21 cellular contexts compared by ENCODE assay signal in genomic region chr9:132066057-132066456, GRCh38. TPM values are rescaled to one million over a fixed set of nuclear protein-coding genes. Genes with fewer than 3 reads are reported as not detected.
DNase-seq lines count a peak whose midpoint lies in the region; ATAC-seq and TF ChIP-seq lines count a peak whose summit lies in the region.
"Had no signal": no experiment of that assay in that cellular context is flagged by ENCODE, and none has a peak within 500 bp of the region (broad histone marks: within the 10 kb centered on the region; RNA-seq: fewer than 3 reads in every experiment).

No MANE protein-coding gene starts in this region.

- no peak overlapping the region for H3K4me3 Mint-ChIP-seq in WTC11
- H3K4me3 Mint-ChIP-seq: CD4-positive, CD25-positive, alpha-beta regulatory T cell; CD8-positive, alpha-beta memory T cell; H9; IgD-negative memory B cell had no signal

- H3K9me3 Mint-ChIP-seq in WTC11 = no peaks in the 10 kb centered on the region
- H3K9me3 Mint-ChIP-seq: CD4-positive, CD25-positive, alpha-beta regulatory T cell; CD8-positive, alpha-beta memory T cell; H9; IgD-negative memory B cell had no signal

- H3K4me1 ChIP-seq in esophagus squamous epithelium (no peaks in the 10 kb centered on the region), upper lobe of left lung (peaks cover 0 to 9% (median 0%) of the 10 kb centered on the region in 4 donors)

- peaks cover 15% of the 10 kb centered on the region for H3K4me1 Mint-ChIP-seq in WTC11

- no peaks in the 10 kb centered on the region; the same call in 1 of the 2 replicates for H3K36me3 Mint-ChIP-seq in WTC11
- H3K36me3 Mint-ChIP-seq: IgD-negative memory B cell had no signal

- H3K4me3 ChIP-seq in esophagus squamous epithelium (no peak overlapping the region), upper lobe of left lung (no peak overlapping the region)

- H3K27ac Mint-ChIP-seq in WTC11 = peak overlapping the region; percentile 6; the same call in 1 of the 2 replicates
- H3K27ac Mint-ChIP-seq: IgD-negative memory B cell had no signal

- no peak overlapping the region for H3K27ac ChIP-seq in esophagus squamous epithelium
- no peak overlapping the region for H3K27ac ChIP-seq in upper lobe of left lung

- TF ChIP-seq POLR2A in esophagus squamous epithelium (IDR thresholded peaks at IDR 0.05) (no peak), upper lobe of left lung (IDR thresholded peaks at IDR 0.05) (no peak)

- H3K27me3 ChIP-seq in esophagus squamous epithelium (no peaks in the 10 kb centered on the region), upper lobe of left lung (no peaks in the 10 kb centered on the region)
- H3K27me3 ChIP-seq: BE2C had no signal

- POLR2A ChIA-PET in WTC11 (lab: Charles Lee) = no interaction called here

- 91 to 100% methylated on average over 2 to 3 of the region's 11 CpGs for WGBS in esophagus squamous epithelium, 2 donors
- 95 to 97% methylated on average over 10 of the region's 11 CpGs for WGBS in upper lobe of left lung, 2 donors

- DNase-seq in left ventricle myocardium superior (no peak), cardiac septum (ENCODE audit: low spot score) (no peak), WTC11 (ENCODE audit: low spot score) (no peak), islet precursor cell (peak; percentile 50), NCI-H446 treated with DMSO at 0.1 percent for 48 hours (lab: John Stamatoyannopoulos, UW) (no peak), esophagus squamous epithelium (lab: John Stamatoyannopoulos, UW) (no peak), upper lobe of left lung (no peak)
- DNase-seq: ACHN; BE2C; C1 segment of cervical spinal cord; CD4-positive, CD25-positive, alpha-beta regulatory T cell; CD8-positive, alpha-beta memory T cell; COR-L47; DMS 273 treated with DMSO at 0.1 percent for 48 hours; DMS53; DND-41; EL; GOT3; H9 had no signal

- TF ChIP-seq CTCF in WTC11 (IDR thresholded peaks at IDR 0.05) = no peak
- TF ChIP-seq CTCF in esophagus squamous epithelium (IDR thresholded peaks at IDR 0.05) = no peak
- TF ChIP-seq CTCF in upper lobe of left lung (IDR thresholded peaks at IDR 0.05) = no peak

- H3K9me3 ChIP-seq in esophagus squamous epithelium (no peaks in the 10 kb centered on the region), upper lobe of left lung (no peaks in the 10 kb centered on the region)
- H3K9me3 ChIP-seq: BE2C had no signal

- TF ChIP-seq EP300 in upper lobe of left lung (IDR thresholded peaks at IDR 0.05) = no peak

- CTCF ChIA-PET in WTC11 (lab: Charles Lee) = interaction anchor here (0.6 kb wide), 1 partner anchor 104 kb away, joined by 3 read pairs; no protein-coding TSS in a partner anchor

- peaks cover 0 to 73% (median 0%) of the 10 kb centered on the region in 3 donors for H3K36me3 ChIP-seq in esophagus squamous epithelium
- peaks cover 0 to 27% (median 13%) of the 10 kb centered on the region in 4 donors for H3K36me3 ChIP-seq in upper lobe of left lung

- ATAC-seq in left ventricle myocardium superior = peak; percentile 43
- ATAC-seq in WTC11 = no peak
- no peak for ATAC-seq in upper lobe of left lung (ENCODE audit: low FRiP score in 2 of 2)
- ATAC-seq: HepG2 had no signal

- intact Hi-C loops in left ventricle myocardium superior (cut with micrococcal nuclease) = no loop called here
- intact Hi-C loops in cardiac septum (cut with DNase I) = no loop called here
- intact Hi-C loops in esophagus squamous epithelium (cut with DNase I) = no loop called here

- H3K27me3 Mint-ChIP-seq in WTC11 (ENCODE audit: low read depth) = no peaks in the 10 kb centered on the region
- H3K27me3 Mint-ChIP-seq: CD4-positive, CD25-positive, alpha-beta regulatory T cell; CD8-positive, alpha-beta memory T cell; IgD-negative memory B cell had no signal

TF ChIP-seq in WTC11, 78 proteins besides CTCF, POLR2A, EP300 and RAD21:
- TF ChIP-seq CBFB (CRISPR knock-in tag; IDR thresholded peaks at IDR 0.05; ENCODE audit: low read depth) = no peak
TF ChIP-seq in WTC11: peak in this region for 0.

RNA-seq across cellular contexts. Expression of gene MED27, which starts 13.6 kb away (rescaled TPM):
- 13.5 TPM for total RNA-seq in left ventricle myocardium superior
- total RNA-seq in cardiac septum = 19.2 TPM
- total RNA-seq in WTC11 (2021) = 26.6 to 27.9 TPM (median 27.5 TPM) in 3 replicates
- 10 to 100 TPM; 10.6 to 20.0 (median 17.6) TPM for total RNA-seq in esophagus squamous epithelium
- 10 to 100 TPM in 4 of 6 donors, 1 to 10 TPM in 2; 4.9 to 24.2 (median 17.1) TPM for total RNA-seq in upper lobe of left lung
